8 cellular contexts compared by ENCODE assay signal in genomic region chr3:125990253-125990970, GRCh38. TPM values are rescaled to one million over a fixed set of nuclear protein-coding genes. Genes with fewer than 3 reads are reported as not detected.
DNase-seq lines count a peak whose midpoint lies in the region; ATAC-seq, FAIRE-seq and TF ChIP-seq lines count a peak whose summit lies in the region.

No MANE protein-coding gene starts in this region.

- no peaks in the 10 kb centered on the region for H3K9me1 ChIP-seq in endothelial cell of umbilical vein (replicated peaks; ENCODE audit: control insufficient read depth, extremely low read depth, insufficient read depth, low read length)

- H3K4me1 ChIP-seq in endothelial cell of umbilical vein (ENCODE audit: control insufficient read depth, extremely low read depth, insufficient read depth, low read length) (peaks cover 8% of the 10 kb centered on the region), mucosa of descending colon (ENCODE audit: low read depth) (peaks cover 10% of the 10 kb centered on the region)

- POLR2A ChIA-PET in endothelial cell of umbilical vein (lab: Charles Lee) = no interaction called here

- no peaks in the 10 kb centered on the region for H4K20me1 ChIP-seq in endothelial cell of umbilical vein (replicated peaks; ENCODE audit: control insufficient read depth, extremely low read depth, insufficient read depth, low read length)

- DNase-seq in NCI-H748 (lab: John Stamatoyannopoulos, UW; ENCODE audit: unreplicated experiment) (peak; percentile 89), endothelial cell of umbilical vein (ENCODE audit: low read depth, low spot score) (peak; percentile 63), mucosa of descending colon (peak; percentile 82 to 88 (median 87)), NCI-H1105 (lab: John Stamatoyannopoulos, UW) (no peak)
- DNase-seq in activated CD8-positive, alpha-beta memory T cell treated with anti-CD3 and anti-CD28 coated beads, Interleukin-2, amount 50 U/mL, for 4 hours = peak; percentile 65
- DNase-seq in stimulated activated CD8-positive, alpha-beta memory T cell treated with anti-CD3 and anti-CD28 coated beads, Interleukin-2, amount 100 ng/mL, for 48 hours (ENCODE audit: low read depth in 2 of 2) = peak; percentile 51 to 74

- peak; percentile 61 for TF ChIP-seq POLR2A in GM18526 (IDR thresholded peaks at IDR 0.05; ENCODE audit: extremely low read depth, insufficient read length)
- TF ChIP-seq POLR2A in endothelial cell of umbilical vein (IDR thresholded peaks at IDR 0.05; ENCODE audit: low read depth, low read length) = peak; percentile 45

- H3K36me3 ChIP-seq in endothelial cell of umbilical vein (ENCODE audit: control insufficient read depth in 2 of 2, extremely low read depth in 1 of 2, insufficient read depth in 2 of 2, low read length in 2 of 2) = no peaks in the 10 kb centered on the region
- H3K36me3 ChIP-seq in mucosa of descending colon (ENCODE audit: low read depth) = no peaks in the 10 kb centered on the region

- no peak overlapping the region for H3K27ac ChIP-seq in endothelial cell of umbilical vein (ENCODE audit: insufficient read depth, low read depth, low read length)

- peak overlapping the region; percentile 51 for H3K9ac ChIP-seq in endothelial cell of umbilical vein (replicated peaks; ENCODE audit: extremely low read depth, insufficient read depth, low read length)

- ATAC-seq in HG03139 (IDR thresholded peaks at IDR 0.05; ENCODE audit: unreplicated experiment) = peak; percentile 77
- peak; percentile 97 for ATAC-seq in mucosa of descending colon

- BruUV-seq in endothelial cell of umbilical vein (replicated peaks; lab: Mats Ljungman, UMichigan) = no TSS peak

- intact Hi-C loops in endothelial cell of umbilical vein (cut with micrococcal nuclease) (loop anchor here (1.0 to 5.0 kb wide), 2 partner anchors 74 to 92 kb away; partner anchors contain the start of gene SLC41A3), mucosa of descending colon (cut with DNase I, micrococcal nuclease) (no loop called here)

- dilution Hi-C loops in endothelial cell of umbilical vein (cut with MboI; ENCODE audit: extremely low pct_ligation_motif_present, low sequenced_read_pairs) = no loop called here

- CTCF ChIA-PET in endothelial cell of umbilical vein (lab: Charles Lee) = interaction anchor here (1.1 kb wide), 1 partner anchor 16 kb away, joined by 3 read pairs; no protein-coding TSS in a partner anchor

- TF ChIP-seq CTCF in endothelial cell of umbilical vein (IDR thresholded peaks at IDR 0.05; ENCODE audit: extremely low read depth in 1 of 2, insufficient read depth in 1 of 2, low read depth in 1 of 2, low read length in 2 of 2) (no peak), mucosa of descending colon (IDR thresholded peaks at IDR 0.05) (no peak)

- no peaks in the 10 kb centered on the region for H3K9me3 ChIP-seq in endothelial cell of umbilical vein (replicated peaks; ENCODE audit: control insufficient read depth, insufficient read depth, low read length)
- no peaks in the 10 kb centered on the region for H3K9me3 ChIP-seq in mucosa of descending colon

- peaks cover 9 to 11% of the 10 kb centered on the region in 2 experiments for H3K27me3 ChIP-seq in endothelial cell of umbilical vein (ENCODE audit: control insufficient read depth in 2 of 2, insufficient read depth in 2 of 2, low read length in 2 of 2)

- peak overlapping the region; percentile 94 for H3K4me2 ChIP-seq in endothelial cell of umbilical vein (ENCODE audit: insufficient read depth, low read length)

- peak overlapping the region; percentile 14 to 93 (median 67) for H3K4me3 ChIP-seq in endothelial cell of umbilical vein (replicated peaks in 1 of 3; ENCODE audit: insufficient read depth in 1 of 3, low read depth in 1 of 3, low read length in 3 of 3)
- H3K4me3 ChIP-seq in mucosa of descending colon = peak overlapping the region; percentile 48

- H3K79me2 ChIP-seq in endothelial cell of umbilical vein (ENCODE audit: control insufficient read depth, insufficient read depth, low read length) = no peaks in the 10 kb centered on the region

- FAIRE-seq in endothelial cell of umbilical vein (lab: Jason Lieb, UNC) = peak; percentile 86

- H2AFZ ChIP-seq in endothelial cell of umbilical vein (ENCODE audit: low read depth, low read length) = peak overlapping the region; percentile 100

TF ChIP-seq in endothelial cell of umbilical vein, 7 proteins besides CTCF, POLR2A, EP300 and RAD21:
- TF ChIP-seq FOS (IDR thresholded peaks at IDR 0.05; ENCODE audit: borderline replicate concordance, insufficient read depth, low read length) = no peak
- no peak for TF ChIP-seq GATA2 (IDR thresholded peaks at IDR 0.05; ENCODE audit: insufficient read depth, insufficient read length, low read depth, low read length)
- TF ChIP-seq JUN (IDR thresholded peaks at IDR 0.05; ENCODE audit: borderline replicate concordance, insufficient read depth, insufficient read length, low read depth) = no peak
- no peak for TF ChIP-seq MYC (IDR thresholded peaks at IDR 0.05; ENCODE audit: low read depth, low read length)
- no peak for TF ChIP-seq EZH2 (IDR thresholded peaks at IDR 0.05; ENCODE audit: borderline replicate concordance, low read depth, low read length, severe bottlenecking)

RNA-seq across cellular contexts. Expression of gene ROPN1B, which starts 21.4 kb away (rescaled TPM):
- total RNA-seq in endothelial cell of umbilical vein = not detected in 2 replicates
- polyA plus RNA-seq in endothelial cell of umbilical vein = not detected in 2 replicates
- polyA plus RNA-seq in endothelial cell of umbilical vein (2011; cell fraction: cytosol; rRNA removed) = not detected in 2 replicates
- not detected in 2 replicates for polyA plus RNA-seq in endothelial cell of umbilical vein (2011; cell fraction: nucleus; rRNA removed)
- polyA plus RNA-seq in endothelial cell of umbilical vein (2012) = not detected in 2 replicates
- polyA minus RNA-seq in endothelial cell of umbilical vein = not detected in 2 replicates
- polyA minus RNA-seq in endothelial cell of umbilical vein (2011; cell fraction: cytosol; rRNA and poly(A)+ RNA removed) = not detected
- polyA minus RNA-seq in endothelial cell of umbilical vein (2011; cell fraction: nucleus; rRNA and poly(A)+ RNA removed) = not detected in 2 replicates
- total RNA-seq in mucosa of descending colon = under 1 TPM in 1 of 3 donors, not detected in 2; 0.22 TPM
